1 cellular context compared by ENCODE assay signal in the genomic region with DNA sequence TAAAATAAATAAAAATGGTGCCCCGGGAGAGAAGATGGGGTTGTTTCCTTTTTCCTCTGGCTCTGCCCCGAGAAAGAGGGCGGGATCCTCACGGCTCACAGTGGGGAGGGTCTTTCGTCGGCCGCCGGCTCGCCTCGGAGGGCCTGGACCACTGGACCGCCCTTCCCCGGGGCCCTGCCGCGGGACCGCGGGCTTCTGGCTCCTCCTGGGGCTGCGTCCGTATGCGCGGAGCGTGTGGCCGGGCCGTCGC.
TF ChIP-seq lines count a peak whose summit lies in the region.

No MANE protein-coding gene starts in this region.

TF ChIP-seq in H1, 55 proteins besides CTCF, POLR2A, EP300 and RAD21:
- TF ChIP-seq FOSL1 (IDR thresholded peaks at IDR 0.05; ENCODE audit: insufficient read depth, low read depth, low read length) (no peak), MAX (IDR thresholded peaks at IDR 0.05) (no peak), MAFK (IDR thresholded peaks at IDR 0.05; ENCODE audit: low read depth, low read length) (no peak), YY1 (IDR thresholded peaks at IDR 0.05; ENCODE audit: low read depth, low read length) (0 out of 2 replicates have a peak, but pooled peaks have one; percentile 4)
